20 cellular contexts compared by ENCODE assay signal in genomic region chr4:121213940-121214339, GRCh38. TPM values are rescaled to one million over a fixed set of nuclear protein-coding genes. Genes with fewer than 3 reads are reported as not detected.
"Had no signal": no experiment of that assay in that cellular context is flagged by ENCODE, and none has a peak within 500 bp of the region (broad histone marks: within the 10 kb centered on the region; RNA-seq: fewer than 3 reads in every experiment).

No MANE protein-coding gene starts in this region.

- H3K9me3 Mint-ChIP-seq: activated B cell treated with CpG ODN at 0.5 μM for 24 hours; activated CD8-positive, alpha-beta T cell treated with anti-CD3 and anti-CD28 coated beads for 36 hours; activated naive CD4-positive, alpha-beta T cell treated with anti-CD3 and anti-CD28 coated beads for 36 hours; activated T-helper 2 cell treated with anti-CD3 and anti-CD28 coated beads, Interferon-gamma antibody, Interleukin-2, Interleukin-4, amounts not matched to agents 10 μg/mL and 5 μg/mL and 100 μg/mL, durations not matched to agents 14 hours and 24 hours and 36 hours; dendritic cell treated with granulocyte-macrophage colony-stimulating factor and Interleukin-4, amounts not matched to agents 40 ng/mL and 50 ng/mL, for 4 days; nephron progenitor cell; stimulated activated memory B cell treated with anti-CD40 and anti-IgM and Interleukin-4, amounts not matched to agents 10 μg/mL and 1 μg/mL and 100 μg/mL, for 72 hours had no signal

- H3K27ac Mint-ChIP-seq: activated B cell treated with CpG ODN at 0.5 μM for 24 hours; activated CD8-positive, alpha-beta T cell treated with anti-CD3 and anti-CD28 coated beads for 36 hours; activated naive CD4-positive, alpha-beta T cell treated with anti-CD3 and anti-CD28 coated beads for 36 hours; activated T-helper 2 cell treated with anti-CD3 and anti-CD28 coated beads, Interferon-gamma antibody, Interleukin-2, Interleukin-4, amounts not matched to agents 10 μg/mL and 5 μg/mL and 100 μg/mL, durations not matched to agents 14 hours and 24 hours and 36 hours; dendritic cell treated with granulocyte-macrophage colony-stimulating factor and Interleukin-4, amounts not matched to agents 40 ng/mL and 50 ng/mL, for 4 days; mesothelial cell of epicardium; nephron progenitor cell; stimulated activated memory B cell treated with anti-CD40 and anti-IgM and Interleukin-4, amounts not matched to agents 10 μg/mL and 1 μg/mL and 100 μg/mL, for 72 hours; T-helper 2 cell treated with Interferon-gamma antibody and Interleukin-4, amounts not matched to agents 5 μg/mL and 100 μg/mL, for 36 hours had no signal

- H3K27me3 Mint-ChIP-seq: activated B cell treated with CpG ODN at 0.5 μM for 24 hours; activated CD8-positive, alpha-beta T cell treated with anti-CD3 and anti-CD28 coated beads for 36 hours; stimulated activated memory B cell treated with anti-CD40 and anti-IgM and Interleukin-4, amounts not matched to agents 10 μg/mL and 1 μg/mL and 100 μg/mL, for 72 hours had no signal

- H3K4me3 Mint-ChIP-seq: activated B cell treated with CpG ODN at 0.5 μM for 24 hours; activated CD8-positive, alpha-beta T cell treated with anti-CD3 and anti-CD28 coated beads for 36 hours; activated naive CD4-positive, alpha-beta T cell treated with anti-CD3 and anti-CD28 coated beads for 36 hours; dendritic cell treated with granulocyte-macrophage colony-stimulating factor and Interleukin-4, amounts not matched to agents 40 ng/mL and 50 ng/mL, for 4 days; mesothelial cell of epicardium; nephron progenitor cell; stimulated activated memory B cell treated with anti-CD40 and anti-IgM and Interleukin-4, amounts not matched to agents 10 μg/mL and 1 μg/mL and 100 μg/mL, for 72 hours; T-helper 2 cell treated with Interferon-gamma antibody and Interleukin-4, amounts not matched to agents 5 μg/mL and 100 μg/mL, for 36 hours had no signal

- H3K4me1 Mint-ChIP-seq: activated B cell treated with CpG ODN at 0.5 μM for 24 hours; nephron progenitor cell; stimulated activated memory B cell treated with anti-CD40 and anti-IgM and Interleukin-4, amounts not matched to agents 10 μg/mL and 1 μg/mL and 100 μg/mL, for 72 hours had no signal

- H3K36me3 Mint-ChIP-seq: mesothelial cell of epicardium; stimulated activated memory B cell treated with anti-CD40 and anti-IgM and Interleukin-4, amounts not matched to agents 10 μg/mL and 1 μg/mL and 100 μg/mL, for 72 hours had no signal

- ATAC-seq: activated CD8-positive, alpha-beta T cell treated with anti-CD3 and anti-CD28 coated beads for 36 hours; lower lobe of right lung; stimulated activated memory B cell treated with anti-CD40 and anti-IgM and Interleukin-4, amounts not matched to agents 10 μg/mL and 1 μg/mL and 100 μg/mL, for 72 hours had no signal

- DNase-seq: activated B cell treated with CpG ODN at 0.5 μM for 24 hours; activated CD4-positive, alpha-beta T cell treated with anti-CD3 and anti-CD28 coated beads for 48 hours; activated CD8-positive, alpha-beta T cell treated with anti-CD3 and anti-CD28 coated beads for 36 hours; activated naive CD4-positive, alpha-beta T cell treated with anti-CD3 and anti-CD28 coated beads for 36 hours; effector CD8-positive, alpha-beta T cell; esophagus squamous epithelium; lower lobe of right lung; nephron progenitor cell; nucleus accumbens; sigmoid colon; stimulated activated CD4-positive, alpha-beta T cell treated with anti-CD3 and anti-CD28 coated beads, Interleukin-4, amount 100 ng/mL, for 24 hours had no signal

RNA-seq across cellular contexts. Expression of gene TNIP3, which starts 49.8 kb away (rescaled TPM):
- total RNA-seq: activated B cell treated with CpG ODN at 0.5 μM for 24 hours, ascending aorta, chondrocyte, endothelial cell of umbilical vein, SK-MEL-5 had no signal
